10 cellular contexts compared by ENCODE assay signal in genomic region chr17:79799538-79800324, GRCh38. TPM values are rescaled to one million over a fixed set of nuclear protein-coding genes. Genes with fewer than 3 reads are reported as not detected.
DNase-seq lines count a peak whose midpoint lies in the region; ATAC-seq, FAIRE-seq and TF ChIP-seq lines count a peak whose summit lies in the region.
"Had no signal": no experiment of that assay in that cellular context is flagged by ENCODE, and none has a peak within 500 bp of the region (broad histone marks: within the 10 kb centered on the region; RNA-seq: fewer than 3 reads in every experiment).

No MANE protein-coding gene starts in this region.

- no peak overlapping the region for H2AFZ ChIP-seq in keratinocyte (ENCODE audit: control insufficient read depth, low read length)

- no peaks in the 10 kb centered on the region for H3K79me2 ChIP-seq in keratinocyte (ENCODE audit: control insufficient read depth, insufficient read depth, low read length)

- no peak overlapping the region for H3K4me3 ChIP-seq in H7 (ENCODE audit: insufficient read depth, low read depth, low read length)
- H3K4me3 ChIP-seq in keratinocyte (ENCODE audit: control insufficient read depth in 2 of 3, extremely low read depth in 1 of 3, insufficient read depth in 2 of 3, low read depth in 1 of 3, low read length in 3 of 3): peak overlapping the region in 1 of 3 experiments; percentile 56
- no peak overlapping the region for H3K4me3 ChIP-seq in uterus

- CTCF ChIA-PET in WTC11 (lab: Charles Lee): interaction anchor here (1.0 to 9.2 kb wide), 8 partner anchors 9 to 170 kb away, joined by 3 to 119 read pairs (median 18); partner anchors contain the start of gene CBX4

- peaks cover 52% of the 10 kb centered on the region for H3K4me1 Mint-ChIP-seq in WTC11

- DNase-seq in H7 (peak; percentile 64), WTC11 (ENCODE audit: low spot score) (no peak), keratinocyte (ENCODE audit: low read depth, low spot score) (no peak), AG08396 (ENCODE audit: low spot score) (no peak), uterus (no peak), hepatic stellate cell (ENCODE audit: low spot score) (no peak), inferior parietal cortex (ENCODE audit: extremely low spot score) (no peak)
- DNase-seq: hippocampal formation, SIG-M5 had no signal

- POLR2A ChIA-PET in WTC11 (lab: Charles Lee): interaction anchor here (0.6 to 1.8 kb wide), 3 partner anchors 36 to 53 kb away, joined by 3 to 4 read pairs (median 3); no protein-coding TSS in a partner anchor

- H3K4me1 ChIP-seq in keratinocyte (ENCODE audit: control insufficient read depth, extremely low read depth, insufficient read depth, low read length) (peaks cover 42% of the 10 kb centered on the region), uterus (peaks cover 0 to 19% of the 10 kb centered on the region in 2 donors)

- no peak overlapping the region for H3K9ac ChIP-seq in keratinocyte (ENCODE audit: control insufficient read depth, extremely low read depth, insufficient read depth, low read length)

- TF ChIP-seq CTCF in C4-2B (conservative IDR thresholded peaks at IDR 0.05) (no peak), WTC11 (IDR thresholded peaks at IDR 0.05) (no peak), keratinocyte (optimal IDR thresholded peaks at IDR 0.05 in 1 of 3, IDR thresholded peaks at IDR 0.05 in 1 of 3, conservative IDR thresholded peaks at IDR 0.05 in 1 of 3; ENCODE audit: extremely low read depth in 1 of 3, insufficient read depth in 2 of 3, low read length in 3 of 3) (no peak), uterus (IDR thresholded peaks at IDR 0.05) (no peak)

- no peak for ATAC-seq in WTC11

- no peaks in the 10 kb centered on the region for H3K36me3 Mint-ChIP-seq in WTC11

- peaks cover 94% of the 10 kb centered on the region for H3K27me3 Mint-ChIP-seq in WTC11 (ENCODE audit: low read depth)

- H3K9me3 ChIP-seq in keratinocyte (ENCODE audit: control insufficient read depth, low read depth, low read length): no peaks in the 10 kb centered on the region
- H3K9me3 ChIP-seq in uterus: no peaks in the 10 kb centered on the region

- intact Hi-C loops in uterus (cut with DNase I; ENCODE audit: low total_unique reads): no loop called here

- H3K27ac ChIP-seq in C4-2B (peak overlapping the region; percentile 44), keratinocyte (ENCODE audit: control insufficient read depth, insufficient read depth, low read length) (no peak overlapping the region), uterus (no peak overlapping the region)

- peak overlapping the region; percentile 79 for H3K4me2 ChIP-seq in keratinocyte (ENCODE audit: control insufficient read depth, extremely low read depth, insufficient read depth, low read depth, low read length)

- no peak for TF ChIP-seq POLR2A in uterus (IDR thresholded peaks at IDR 0.05)

- H3K27me3 ChIP-seq in H7 (ENCODE audit: control insufficient read depth, insufficient read depth, low read length) (peaks cover 92% of the 10 kb centered on the region), keratinocyte (ENCODE audit: control insufficient read depth, extremely low read depth, insufficient read depth, low read length) (peaks cover 71% of the 10 kb centered on the region), uterus (peaks cover 67 to 69% of the 10 kb centered on the region in 2 donors)

- no peaks in the 10 kb centered on the region for H3K9me1 ChIP-seq in keratinocyte (ENCODE audit: control insufficient read depth, extremely low read depth, insufficient read depth, low read length)

- dilution Hi-C loops in keratinocyte (cut with MboI; ENCODE audit: extremely low pct_ligation_motif_present, low sequenced_read_pairs): no loop called here

- H3K36me3 ChIP-seq in H7 (replicated peaks; ENCODE audit: control insufficient read depth, insufficient read depth, low read length): no peaks in the 10 kb centered on the region
- H3K36me3 ChIP-seq in keratinocyte (ENCODE audit: control insufficient read depth in 2 of 2, extremely low read depth in 1 of 2, insufficient read depth in 2 of 2, low read length in 2 of 2): peaks cover 2 to 5% of the 10 kb centered on the region in 2 experiments
- H3K36me3 ChIP-seq in uterus: no peaks in the 10 kb centered on the region

- no peak overlapping the region; the same call in 1 of the 2 replicates for H3K4me3 Mint-ChIP-seq in WTC11

- H3K27ac Mint-ChIP-seq in WTC11: no peak overlapping the region

- H4K20me1 ChIP-seq in keratinocyte (ENCODE audit: control insufficient read depth, extremely low read depth, insufficient read depth, low read length): no peaks in the 10 kb centered on the region

- no peaks in the 10 kb centered on the region for H3K9me3 Mint-ChIP-seq in WTC11

- no peak for FAIRE-seq in keratinocyte (lab: Jason Lieb, UNC)

TF ChIP-seq in WTC11, 78 proteins besides CTCF, POLR2A, EP300 and RAD21:
- TF ChIP-seq GRHL2 (CRISPR knock-in tag; IDR thresholded peaks at IDR 0.05; ENCODE audit: insufficient replicate concordance, severe bottlenecking): no peak
- TF ChIP-seq USF1 (CRISPR knock-in tag; IDR thresholded peaks at IDR 0.05): 0 out of 2 replicates have a peak, but pooled peaks have one; percentile 14
- no peak for TF ChIP-seq CREB1 (CRISPR knock-in tag; IDR thresholded peaks at IDR 0.05)
- no peak for TF ChIP-seq NR2C2 (CRISPR knock-in tag; IDR thresholded peaks at IDR 0.05)
- no peak for TF ChIP-seq ATF6 (CRISPR knock-in tag; IDR thresholded peaks at IDR 0.05)
- no peak for TF ChIP-seq NR3C1 (CRISPR knock-in tag; conservative IDR thresholded peaks at IDR 0.05; ENCODE audit: low read depth)
TF ChIP-seq in WTC11: peak in this region for 1.

RNA-seq across cellular contexts. Expression of gene CBX8, which starts 2.9 kb away (rescaled TPM):
- 1.4 and 1.9 TPM in 2 replicates for total RNA-seq in H7 (2014; rRNA removed; shearing (Covaris generic))
- total RNA-seq in WTC11 (2021) (1.8 to 2.1 TPM (median 2.0 TPM) in 3 replicates), uterus (10 to 100 TPM in 1 of 4 donors, 1 to 10 TPM in 2, not detected in 1; 1.8 to 10.7 (median 2.6) TPM)
- polyA plus RNA-seq in keratinocyte: 0.22 to 0.49 TPM (median 0.24 TPM) in 3 replicates
- polyA plus RNA-seq in keratinocyte (2011; ENCODE audit: low read depth): 0.31 TPM
- 0.29 and 0.86 TPM in 2 replicates for polyA plus RNA-seq in keratinocyte (2011; cell fraction: cytosol; rRNA removed)
- 0.67 and 1.5 TPM in 2 replicates for polyA plus RNA-seq in keratinocyte (2011; cell fraction: nucleus; rRNA removed)
- 2.2 and 2.8 TPM in 2 replicates for polyA plus RNA-seq in keratinocyte (2012; ENCODE audit: low replicate concordance)
- polyA minus RNA-seq in keratinocyte: 0.13 to 0.38 TPM (median 0.36 TPM) in 3 replicates
- not detected for polyA minus RNA-seq in keratinocyte (2011; cell fraction: cytosol; rRNA and poly(A)+ RNA removed)
- polyA minus RNA-seq in keratinocyte (2011; cell fraction: nucleus; rRNA and poly(A)+ RNA removed): 0.53 and 1.9 TPM in 2 replicates

RNA-seq across cellular contexts. Expression of gene CBX2, which starts 21.8 kb away (rescaled TPM):
- 89.1 and 97.4 TPM in 2 replicates for total RNA-seq in H7 (2014; rRNA removed; shearing (Covaris generic))
- total RNA-seq in WTC11 (2021): 78.1 to 85.5 TPM (median 78.7 TPM) in 3 replicates
- 1.7 to 2.3 TPM (median 1.8 TPM) in 3 replicates for polyA plus RNA-seq in keratinocyte
- polyA plus RNA-seq in keratinocyte (2011; ENCODE audit: low read depth): 0.32 TPM
- polyA plus RNA-seq in keratinocyte (2011; cell fraction: cytosol; rRNA removed): 1.1 and 1.8 TPM in 2 replicates
- polyA plus RNA-seq in keratinocyte (2011; cell fraction: nucleus; rRNA removed): 3.6 and 4.7 TPM in 2 replicates
- 0.93 and 2.2 TPM in 2 replicates for polyA plus RNA-seq in keratinocyte (2012; ENCODE audit: low replicate concordance)
- polyA minus RNA-seq in keratinocyte: 2.2 to 3.3 TPM (median 2.4 TPM) in 3 replicates
- polyA minus RNA-seq in keratinocyte (2011; cell fraction: cytosol; rRNA and poly(A)+ RNA removed): 2.3 TPM
- 2.2 and 3.3 TPM in 2 replicates for polyA minus RNA-seq in keratinocyte (2011; cell fraction: nucleus; rRNA and poly(A)+ RNA removed)
- 10 to 100 TPM in 1 of 4 donors, 1 to 10 TPM in 2, not detected in 1; 1.0 to 14.9 (median 4.6) TPM for total RNA-seq in uterus

RNA-seq across cellular contexts. Expression of gene CBX4, which starts 39.5 kb away (rescaled TPM):
- 6.4 and 6.6 TPM in 2 replicates for total RNA-seq in H7 (2014; rRNA removed; shearing (Covaris generic))
- total RNA-seq in WTC11 (2021): 3.2 to 3.9 TPM (median 3.3 TPM) in 3 replicates
- polyA plus RNA-seq in keratinocyte: 5.4 to 11.0 TPM (median 7.0 TPM) in 3 replicates
- polyA plus RNA-seq in keratinocyte (2011; ENCODE audit: low read depth): 26.5 TPM
- 3.5 and 6.7 TPM in 2 replicates for polyA plus RNA-seq in keratinocyte (2011; cell fraction: cytosol; rRNA removed)
- 9.5 and 9.7 TPM in 2 replicates for polyA plus RNA-seq in keratinocyte (2011; cell fraction: nucleus; rRNA removed)
- 8.2 and 21.9 TPM in 2 replicates for polyA plus RNA-seq in keratinocyte (2012; ENCODE audit: low replicate concordance)
- polyA minus RNA-seq in keratinocyte: 1.8 to 6.5 TPM (median 2.7 TPM) in 3 replicates
- polyA minus RNA-seq in keratinocyte (2011; cell fraction: cytosol; rRNA and poly(A)+ RNA removed): 17.5 TPM
- polyA minus RNA-seq in keratinocyte (2011; cell fraction: nucleus; rRNA and poly(A)+ RNA removed): 12.8 and 12.9 TPM in 2 replicates
- total RNA-seq in uterus: 1 to 10 TPM in 2 of 4 donors, under 1 TPM in 2; 0.26 to 8.4 (median 3.5) TPM
